ENCODE assay signal across 1 cellular context in genomic region chrX:24054182-24055042, GRCh38.
TF ChIP-seq lines count a peak whose summit lies in the region.

EIF2S3 (plus strand) TSS chrX:24054956; CDS start chrX:24054969, 13 bp downstream.

TF ChIP-seq in HepG2, 621 proteins besides CTCF, POLR2A, EP300 and RAD21 (continued from another document and continues in another):
- no peak for TF ChIP-seq PBX3 (CRISPR knock-in tag; IDR thresholded peaks at IDR 0.05; ENCODE audit: borderline replicate concordance)
- TF ChIP-seq ZNF205 (CRISPR knock-in tag; IDR thresholded peaks at IDR 0.05) = no peak
- peak; percentile 65; the same call in 1 of the 2 replicates for TF ChIP-seq CREB1 (IDR thresholded peaks at IDR 0.05)
- peak; percentile 77 for TF ChIP-seq CREB1 (CRISPR knock-in tag; IDR thresholded peaks at IDR 0.05)
- no peak for TF ChIP-seq EEA1 (CRISPR knock-in tag; IDR thresholded peaks at IDR 0.05; ENCODE audit: borderline replicate concordance)
- no peak for TF ChIP-seq ZNF766 (CRISPR knock-in tag; IDR thresholded peaks at IDR 0.05; ENCODE audit: borderline replicate concordance)
- TF ChIP-seq SYNCRIP (IDR thresholded peaks at IDR 0.05; ENCODE audit: insufficient read depth, low read depth, low read length) = no peak
- TF ChIP-seq RFXAP (CRISPR knock-in tag; IDR thresholded peaks at IDR 0.05; ENCODE audit: borderline replicate concordance) = no peak
- no peak; the same call in 1 of the 2 replicates for TF ChIP-seq CSRNP1 (CRISPR knock-in tag; IDR thresholded peaks at IDR 0.05)
- TF ChIP-seq E2F2 (CRISPR knock-in tag; IDR thresholded peaks at IDR 0.05; ENCODE audit: borderline replicate concordance) = no peak
- no peak for TF ChIP-seq ZNF234 (CRISPR knock-in tag; conservative IDR thresholded peaks at IDR 0.05)
- TF ChIP-seq ZFP90 (CRISPR knock-in tag; IDR thresholded peaks at IDR 0.05; ENCODE audit: borderline replicate concordance) = no peak
- no peak for TF ChIP-seq ZNF570 (CRISPR knock-in tag; IDR thresholded peaks at IDR 0.05; ENCODE audit: borderline replicate concordance)
- TF ChIP-seq SP5 (CRISPR knock-in tag; IDR thresholded peaks at IDR 0.05; ENCODE audit: borderline replicate concordance, low read depth) = no peak
- TF ChIP-seq CBX2 (IDR thresholded peaks at IDR 0.05; ENCODE audit: low read depth, low read length) = no peak
- no peak for TF ChIP-seq CBX2 (CRISPR knock-in tag; IDR thresholded peaks at IDR 0.05; ENCODE audit: low read depth)
- peak; percentile 57; the same call in 1 of the 2 replicates for TF ChIP-seq HOXA3 (CRISPR knock-in tag; IDR thresholded peaks at IDR 0.05)
- TF ChIP-seq ZNF83 (CRISPR knock-in tag; IDR thresholded peaks at IDR 0.05; ENCODE audit: borderline replicate concordance) = no peak
- no peak for TF ChIP-seq ZNF282 (IDR thresholded peaks at IDR 0.05; ENCODE audit: partially characterized antibody)
- no peak; the same call in 1 of the 2 replicates for TF ChIP-seq SAP130 (CRISPR knock-in tag; IDR thresholded peaks at IDR 0.05; ENCODE audit: low read depth)
- no peak for TF ChIP-seq ZNF7 (CRISPR knock-in tag; IDR thresholded peaks at IDR 0.05)
- no peak for TF ChIP-seq NFAT5 (CRISPR knock-in tag; IDR thresholded peaks at IDR 0.05)
- TF ChIP-seq SNAPC4 (CRISPR knock-in tag; IDR thresholded peaks at IDR 0.05) = no peak
- TF ChIP-seq FLYWCH1 (CRISPR knock-in tag; IDR thresholded peaks at IDR 0.05) = no peak
- no peak for TF ChIP-seq ZNF543 (CRISPR knock-in tag; IDR thresholded peaks at IDR 0.05)
- TF ChIP-seq ZNF709 (CRISPR knock-in tag; IDR thresholded peaks at IDR 0.05) = no peak
- TF ChIP-seq HDAC6 (IDR thresholded peaks at IDR 0.05; ENCODE audit: low read depth, low read length) = no peak
- TF ChIP-seq ZMYM4 (CRISPR knock-in tag; IDR thresholded peaks at IDR 0.05) = no peak; the same call in 1 of the 2 replicates
- TF ChIP-seq NFE2 (CRISPR knock-in tag; IDR thresholded peaks at IDR 0.05) = no peak
- no peak for TF ChIP-seq MLXIP (CRISPR knock-in tag; IDR thresholded peaks at IDR 0.05; ENCODE audit: borderline replicate concordance)
- TF ChIP-seq ZNF557 (CRISPR knock-in tag; IDR thresholded peaks at IDR 0.05) = no peak
- TF ChIP-seq ZNF235 (CRISPR knock-in tag; IDR thresholded peaks at IDR 0.05; ENCODE audit: borderline replicate concordance) = no peak
- TF ChIP-seq ZNF549 (CRISPR knock-in tag; IDR thresholded peaks at IDR 0.05) = no peak
- no peak for TF ChIP-seq TFE3 (CRISPR knock-in tag; IDR thresholded peaks at IDR 0.05)
- peak; percentile 75 for TF ChIP-seq POLR2AphosphoS5 (IDR thresholded peaks at IDR 0.05; ENCODE audit: low read depth, low read length)
- no peak for TF ChIP-seq ZKSCAN5 (CRISPR knock-in tag; IDR thresholded peaks at IDR 0.05)
- no peak for TF ChIP-seq SMARCE1 (IDR thresholded peaks at IDR 0.05; ENCODE audit: borderline replicate concordance)
- TF ChIP-seq TOE1 (CRISPR knock-in tag; IDR thresholded peaks at IDR 0.05) = no peak
- TF ChIP-seq MAF1 (CRISPR knock-in tag; IDR thresholded peaks at IDR 0.05; ENCODE audit: borderline replicate concordance) = no peak
- TF ChIP-seq ZHX1 (CRISPR knock-in tag; IDR thresholded peaks at IDR 0.05; ENCODE audit: low read depth) = 0 out of 2 replicates have a peak, but pooled peaks have one; percentile 25
